Comparison of ENCODE assay signal across 8 cellular contexts in genomic region chr2:10412380-10412779, GRCh38. TPM values are rescaled to one million over a fixed set of nuclear protein-coding genes. Genes with fewer than 3 reads are reported as not detected.
DNase-seq lines count a peak whose midpoint lies in the region; ATAC-seq and TF ChIP-seq lines count a peak whose summit lies in the region.

No MANE protein-coding gene starts in this region.

- DNase-seq in COLO668 (lab: John Stamatoyannopoulos, UW; ENCODE audit: unreplicated experiment) (peak; percentile 55), GM19240 (ENCODE audit: insufficient read length, low spot score) (peak; percentile 49), NT2/D1 (ENCODE audit: low read depth, low spot score) (peak; percentile 44), endothelial cell (ENCODE audit: low spot score) (peak; percentile 35), tibial artery (no peak), putamen (ENCODE audit: low spot score) (no peak)

- no peak for ATAC-seq in GM19023 (IDR thresholded peaks at IDR 0.05; ENCODE audit: unreplicated experiment)
- no peak for ATAC-seq in HG02763 (IDR thresholded peaks at IDR 0.05; ENCODE audit: unreplicated experiment)

- H3K4me3 ChIP-seq in NT2/D1 (ENCODE audit: insufficient read length, low read depth) (no peak overlapping the region), tibial artery (no peak overlapping the region)

- no peaks in the 10 kb centered on the region for H3K27me3 ChIP-seq in NT2/D1 (ENCODE audit: insufficient read depth, insufficient read length)
- H3K27me3 ChIP-seq in tibial artery: no peaks in the 10 kb centered on the region

- no peaks in the 10 kb centered on the region for H3K9me3 Mint-ChIP-seq in endothelial cell (ENCODE audit: unreplicated experiment)

- H3K36me3 ChIP-seq in NT2/D1 (ENCODE audit: insufficient read depth, insufficient read length, low read length): peaks cover 8% of the 10 kb centered on the region
- H3K36me3 ChIP-seq in tibial artery: no peaks in the 10 kb centered on the region

- H3K4me1 ChIP-seq in NT2/D1 (ENCODE audit: insufficient read depth, insufficient read length) (peaks cover 14% of the 10 kb centered on the region), tibial artery (peaks cover 0 to 37% (median 31%) of the 10 kb centered on the region in 4 donors)

- peaks cover 22% of the 10 kb centered on the region for H3K4me1 Mint-ChIP-seq in endothelial cell (ENCODE audit: unreplicated experiment)

- no peak for TF ChIP-seq CTCF in endothelial cell (IDR thresholded peaks at IDR 0.05; ENCODE audit: unreplicated experiment)
- no peak for TF ChIP-seq CTCF in tibial artery (IDR thresholded peaks at IDR 0.05)

- H3K36me3 Mint-ChIP-seq in endothelial cell (ENCODE audit: low read depth, unreplicated experiment): peaks cover 3% of the 10 kb centered on the region

- intact Hi-C loops in tibial artery (cut with DNase I; ENCODE audit: low total_unique reads): no loop called here

- no peak overlapping the region for H3K27ac ChIP-seq in tibial artery

- no peak overlapping the region for H3K27ac Mint-ChIP-seq in endothelial cell (ENCODE audit: unreplicated experiment)

- H3K4me3 Mint-ChIP-seq in endothelial cell (ENCODE audit: unreplicated experiment): no peak overlapping the region

- H3K27me3 Mint-ChIP-seq in endothelial cell (ENCODE audit: unreplicated experiment): peaks cover 5% of the 10 kb centered on the region

- H3K9me3 ChIP-seq in NT2/D1 (ENCODE audit: insufficient read depth, low read length) (peaks cover 7% of the 10 kb centered on the region; the same call in 1 of the 2 replicates), tibial artery (no peaks in the 10 kb centered on the region)

- no peak overlapping the region for H3K9ac ChIP-seq in NT2/D1 (ENCODE audit: insufficient read length, low read depth)

RNA-seq across cellular contexts. Expression of gene ODC1, which starts 35.7 kb away (rescaled TPM):
- total RNA-seq in endothelial cell (ENCODE audit: unreplicated experiment): 12.1 TPM

Comparison
In these comparisons a context has a peak if more than half of its experiments do, and no peak if none do; other contexts are left out.
1. DNase-seq: peak in COLO668 (single experiment), GM19240 (single experiment), NT2/D1 (single experiment) and endothelial cell (single experiment); none in tibial artery (0 of 2) and putamen (single experiment).